In genomic region chr22:50190182-50190951, GRCh38 we compare ENCODE assay signal across 1 cellular context.
TF ChIP-seq lines count a peak whose summit lies in the region.

No MANE protein-coding gene starts in this region.

TF ChIP-seq in HCT116, 20 proteins besides CTCF, POLR2A, EP300 and RAD21:
- no peak; the same call in 1 of the 2 replicates for TF ChIP-seq ELF1 (IDR thresholded peaks at IDR 0.05; ENCODE audit: borderline replicate concordance, low read depth)
- TF ChIP-seq JUND (IDR thresholded peaks at IDR 0.05) = no peak
- peak; percentile 69; the same call in 1 of the 2 replicates for TF ChIP-seq MAX (IDR thresholded peaks at IDR 0.05)
- TF ChIP-seq YY1 (IDR thresholded peaks at IDR 0.05; ENCODE audit: extremely low read depth, insufficient replicate concordance, low read depth, low read length) = no peak
- TF ChIP-seq ZNF274 (IDR thresholded peaks at IDR 0.05; ENCODE audit: low read depth, low read length) = no peak
- peak; percentile 78 for TF ChIP-seq POLR2AphosphoS5 (IDR thresholded peaks at IDR 0.05; ENCODE audit: low read depth, low read length)
- no peak for TF ChIP-seq FOSL1 (IDR thresholded peaks at IDR 0.05; ENCODE audit: low read depth)
- TF ChIP-seq SIN3A (IDR thresholded peaks at IDR 0.05; ENCODE audit: low read depth) = no peak; the same call in 1 of the 2 replicates
- TF ChIP-seq ZFX (IDR thresholded peaks at IDR 0.05) = 0 out of 2 replicates have a peak, but pooled peaks have one; percentile 7
- TF ChIP-seq REST (IDR thresholded peaks at IDR 0.05; ENCODE audit: low read depth) = no peak
- TF ChIP-seq CBX3 (IDR thresholded peaks at IDR 0.05; ENCODE audit: low read depth) = no peak
